Comparison of ENCODE assay signal across 12 cellular contexts in the genomic region with DNA sequence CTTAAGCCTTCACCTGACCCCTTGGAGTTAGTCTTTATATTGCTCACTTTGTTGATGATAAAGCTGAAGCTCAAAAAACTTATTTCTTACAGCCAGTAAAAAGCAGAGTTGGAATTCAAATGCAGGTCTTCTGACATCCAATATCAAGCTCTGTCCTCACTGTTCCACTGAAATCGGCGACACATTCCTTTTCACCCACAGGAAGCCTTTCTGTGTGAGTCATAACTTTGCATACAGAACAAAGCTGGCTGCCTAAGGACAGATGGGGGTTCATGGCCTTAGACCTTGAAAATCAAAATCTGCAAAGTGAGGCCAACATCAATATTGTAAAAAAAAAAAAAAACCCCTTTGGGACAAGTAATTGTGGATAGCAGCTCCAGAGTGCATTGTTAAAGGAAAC. TPM values are rescaled to one million over a fixed set of nuclear protein-coding genes. Genes with fewer than 3 reads are reported as not detected.
DNase-seq lines count a peak whose midpoint lies in the region; FAIRE-seq and TF ChIP-seq lines count a peak whose summit lies in the region.
"Had no signal": no experiment of that assay in that cellular context is flagged by ENCODE, and none has a peak within 500 bp of the region (broad histone marks: within the 10 kb centered on the region; RNA-seq: fewer than 3 reads in every experiment).

No MANE protein-coding gene starts in this region.

- no peak overlapping the region for H2BK12ac ChIP-seq in trophoblast cell (ENCODE audit: low read length)

- H3K79me1 ChIP-seq in trophoblast cell (ENCODE audit: low read length) = no peaks in the 10 kb centered on the region

- in situ Hi-C loops in HAP-1 (cut with MboI; ENCODE audit: low sequenced_read_pairs) = no loop called here
- in situ Hi-C loops in G401 (cut with HindIII; ENCODE audit: low sequenced_read_pairs) = no loop called here

- intact Hi-C loops in Caco-2 (cut with micrococcal nuclease; ENCODE audit: unreplicated experiment) = no loop called here

- H3K27me3 Mint-ChIP-seq in Caco-2 (ENCODE audit: insufficient read depth, unreplicated experiment) = no peaks in the 10 kb centered on the region

- POLR2A ChIA-PET in Caco-2 (lab: Charles Lee) = no interaction called here

- H3K27me3 ChIP-seq in HAP-1 (ENCODE audit: low read depth) (no peaks in the 10 kb centered on the region), trophoblast cell (ENCODE audit: insufficient read depth, low read length) (no peaks in the 10 kb centered on the region), Caco-2 (replicated peaks; ENCODE audit: control insufficient read depth, insufficient read depth, low read length) (no peaks in the 10 kb centered on the region)
- H3K27me3 ChIP-seq: vagina had no signal

- H3K4me1 ChIP-seq in HAP-1 (peaks cover 13% of the 10 kb centered on the region), trophoblast cell (ENCODE audit: control insufficient read depth in 1 of 2, insufficient read depth in 2 of 2, low read length in 2 of 2) (no peaks in the 10 kb centered on the region), Caco-2 (peaks cover 10% of the 10 kb centered on the region)
- H3K4me1 ChIP-seq: vagina had no signal

- no peak for TF ChIP-seq CTCF in fibroblast of pulmonary artery (IDR thresholded peaks at IDR 0.05; ENCODE audit: low read length, missing control alignments)
- no peak for TF ChIP-seq CTCF in Caco-2 (IDR thresholded peaks at IDR 0.05; ENCODE audit: insufficient read depth in 1 of 2, low read depth in 1 of 2, low read length in 1 of 2, severe bottlenecking in 1 of 2, unreplicated experiment in 1 of 2)

- no peaks in the 10 kb centered on the region for H3K4me1 Mint-ChIP-seq in Caco-2 (ENCODE audit: low read depth, unreplicated experiment)

- H2AK5ac ChIP-seq in trophoblast cell (ENCODE audit: low read length) = no peak overlapping the region

- no TSS peak for BruUV-seq in Caco-2 (replicated peaks; lab: Mats Ljungman, UMichigan)

- no peak overlapping the region for H3K14ac ChIP-seq in trophoblast cell (ENCODE audit: low read length)

- CTCF ChIA-PET in Caco-2 (lab: Charles Lee) = interaction anchor here (2.5 kb wide), 1 partner anchor 48 kb away, joined by 11 read pairs; no protein-coding TSS in a partner anchor

- H4K12ac ChIP-seq in trophoblast cell (ENCODE audit: low read depth, low read length) = no peak overlapping the region

- no peak overlapping the region for H3K4me2 ChIP-seq in trophoblast cell (ENCODE audit: low read length)

- no peaks in the 10 kb centered on the region for H3K79me2 ChIP-seq in trophoblast cell (ENCODE audit: control insufficient read depth, insufficient read depth, low read length, poor library complexity)

- peaks cover 26% of the 10 kb centered on the region for H3K9me3 Mint-ChIP-seq in Caco-2 (ENCODE audit: unreplicated experiment)
- H3K9me3 Mint-ChIP-seq: activated T-cell treated with anti-CD3 and anti-CD28 coated beads, Interleukin-2, amount 50 U/mL, for 24 hours had no signal

- H3K9me3 ChIP-seq in HAP-1 (no peaks in the 10 kb centered on the region), trophoblast cell (ENCODE audit: insufficient read depth, low read depth, low read length) (no peaks in the 10 kb centered on the region), Caco-2 (no peaks in the 10 kb centered on the region; the same call in 1 of the 2 replicates)
- H3K9me3 ChIP-seq: vagina had no signal

- no peak overlapping the region for H4K91ac ChIP-seq in trophoblast cell (ENCODE audit: low read depth, low read length)

- H3K4me3 Mint-ChIP-seq in Caco-2 (ENCODE audit: unreplicated experiment) = no peak overlapping the region
- H3K4me3 Mint-ChIP-seq: activated T-cell treated with anti-CD3 and anti-CD28 coated beads, Interleukin-2, amount 50 U/mL, for 24 hours had no signal

- H2BK120ac ChIP-seq in trophoblast cell (ENCODE audit: insufficient read depth, low read length, poor library complexity) = no peak overlapping the region

- no peak overlapping the region for H4K8ac ChIP-seq in trophoblast cell (ENCODE audit: low read depth, low read length)

- no peak overlapping the region for H3K9ac ChIP-seq in trophoblast cell (ENCODE audit: low read length)

- DNase-seq in HAP-1 (ENCODE audit: low spot score in 2 of 2) = peak; percentile 43 to 45
- peak; percentile 22 for DNase-seq in RPMI8226
- peak; percentile 54 for DNase-seq in fibroblast of pulmonary artery (ENCODE audit: low read depth)
- peak; percentile 48 to 75 for DNase-seq in trophoblast cell
- no peak for DNase-seq in GM19239 (ENCODE audit: insufficient read length, low spot score)
- no peak for DNase-seq in Caco-2
- DNase-seq in G401 (ENCODE audit: low spot score) = no peak
- no peak for DNase-seq in superior temporal gyrus (ENCODE audit: extremely low spot score)
- DNase-seq: activated T-cell treated with anti-CD3 and anti-CD28 coated beads, Interleukin-2, amount 50 U/mL, for 24 hours; GF-D8; NCI-H1417 had no signal

- H3K4ac ChIP-seq in trophoblast cell (ENCODE audit: low read depth, low read length) = no peak overlapping the region

- H3K36me3 ChIP-seq in HAP-1 (replicated peaks) (no peaks in the 10 kb centered on the region), trophoblast cell (ENCODE audit: control insufficient read depth in 1 of 2, insufficient read depth in 2 of 2, low read length in 2 of 2) (no peaks in the 10 kb centered on the region), Caco-2 (ENCODE audit: control insufficient read depth, insufficient read depth, low read length) (no peaks in the 10 kb centered on the region)
- H3K36me3 ChIP-seq: vagina had no signal

- no peaks in the 10 kb centered on the region for H3K36me3 Mint-ChIP-seq in Caco-2 (ENCODE audit: insufficient read depth, unreplicated experiment)

- no peak overlapping the region for H3K27ac ChIP-seq in trophoblast cell (ENCODE audit: low read depth, low read length)
- H3K27ac ChIP-seq: vagina had no signal

- no peak overlapping the region for H3K18ac ChIP-seq in trophoblast cell (ENCODE audit: low read length)

- WGBS in trophoblast cell (ENCODE audit: extremely low coverage, insufficient coverage, insufficient read length) = no CpG with 5 or more reads among the region's 2 CpGs

- H2AFZ ChIP-seq in trophoblast cell (ENCODE audit: insufficient read depth, low read length, poor library complexity) = no peak overlapping the region

- H3K4me3 ChIP-seq in HAP-1 (no peak overlapping the region), fibroblast of pulmonary artery (replicated peaks; ENCODE audit: low read depth, low read length) (no peak overlapping the region), trophoblast cell (ENCODE audit: low read depth, low read length) (no peak overlapping the region), Caco-2 (ENCODE audit: low read depth, low read length) (no peak overlapping the region)
- H3K4me3 ChIP-seq: vagina had no signal

- no peak for FAIRE-seq in GM19239 (lab: Jason Lieb, UNC)

- H2BK5ac ChIP-seq in trophoblast cell (ENCODE audit: low read depth, low read length, poor library complexity) = no peak overlapping the region

- no peak overlapping the region for H3K23ac ChIP-seq in trophoblast cell (ENCODE audit: low read length)

- no peak overlapping the region for H3K27ac Mint-ChIP-seq in Caco-2 (ENCODE audit: unreplicated experiment)
- H3K27ac Mint-ChIP-seq: activated T-cell treated with anti-CD3 and anti-CD28 coated beads, Interleukin-2, amount 50 U/mL, for 24 hours had no signal

RNA-seq across cellular contexts. Expression of gene AKR1B1, which starts 21.8 kb away (rescaled TPM):
- polyA plus RNA-seq in trophoblast cell (2013) = 219 and 229 TPM in 2 replicates
- 58.6 and 62.8 TPM in 2 replicates for total RNA-seq in Caco-2 (2022)
- 215 and 235 TPM in 2 replicates for total RNA-seq in G401 (2014; rRNA removed; shearing (Covaris generic))

RNA-seq across cellular contexts. Expression of gene AKR1B10, which starts 46.6 kb away (rescaled TPM):
- 0.05 and 0.08 TPM in 2 replicates for polyA plus RNA-seq in trophoblast cell (2013)
- total RNA-seq in Caco-2 (2022) = 0.74 and 0.84 TPM in 2 replicates
- total RNA-seq in G401 (2014; rRNA removed; shearing (Covaris generic)) = 3.6 TPM in 1 of 2 replicates, not detected in the other

Comparison
In these comparisons a context has a peak if more than half of its experiments do, and no peak if none do; other contexts are left out.
1. DNase-seq: peak in HAP-1 (2 of 2), RPMI8226 (single experiment), fibroblast of pulmonary artery (single experiment) and trophoblast cell (2 of 2); none in GM19239 (single experiment), Caco-2 (0 of 2), G401 (single experiment) and superior temporal gyrus (single experiment).